ENCODE assay signal across 1 cellular context in the genomic region with DNA sequence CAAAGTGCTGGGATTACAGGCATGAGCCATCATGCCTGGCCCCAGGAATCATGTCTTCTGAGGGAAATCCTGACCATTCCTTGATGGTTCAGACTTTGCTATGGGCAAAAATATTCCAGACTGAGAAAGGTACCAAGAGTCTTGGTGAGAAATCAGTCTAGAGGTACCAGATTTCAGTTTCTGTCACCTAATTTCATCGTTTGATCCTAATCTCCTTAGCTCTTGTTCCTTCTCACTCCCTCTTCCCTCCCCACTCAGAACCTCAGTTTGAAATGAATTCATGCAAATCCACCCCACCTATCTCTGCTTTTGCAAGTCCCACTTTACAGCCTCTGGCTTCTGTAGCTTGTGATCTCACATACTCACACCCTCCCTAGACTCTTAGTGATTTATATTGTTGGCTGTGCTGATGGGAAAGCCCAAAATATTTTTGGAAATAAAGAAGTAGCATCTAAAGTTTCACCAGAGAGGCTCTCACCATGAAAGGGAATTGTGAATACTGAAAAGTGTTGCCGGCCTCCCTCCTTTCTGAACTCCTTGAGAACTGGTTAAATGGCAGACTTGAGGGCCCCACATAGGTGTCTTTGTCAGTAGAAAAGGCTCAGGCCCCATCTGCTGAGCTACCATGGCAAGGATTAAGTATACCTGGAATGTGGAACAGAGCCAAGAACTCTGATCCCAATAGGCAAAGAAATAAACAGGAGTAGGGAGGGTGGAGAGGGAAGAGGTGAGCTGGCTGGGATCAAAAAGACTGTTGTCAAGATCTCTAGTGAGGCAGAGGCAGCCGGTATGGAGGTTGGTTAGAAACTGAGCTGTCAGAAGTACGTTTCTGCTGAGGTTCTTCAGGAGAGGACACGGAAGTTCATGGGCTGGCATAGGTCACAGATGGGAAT.
TF ChIP-seq lines count a peak whose summit lies in the region.

No MANE protein-coding gene starts in this region.

TF ChIP-seq in HepG2, 621 proteins besides CTCF, POLR2A, EP300 and RAD21 (continued from another document and continues in another):
- TF ChIP-seq ZBTB25 (CRISPR knock-in tag; IDR thresholded peaks at IDR 0.05) (no peak), MEIS2 (CRISPR knock-in tag; IDR thresholded peaks at IDR 0.05) (no peak), ZNF251 (CRISPR knock-in tag; IDR thresholded peaks at IDR 0.05) (no peak), NR2F6 (IDR thresholded peaks at IDR 0.05) (no peak), NR2F6 (CRISPR knock-in tag; IDR thresholded peaks at IDR 0.05) (0 out of 2 replicates have a peak, but pooled peaks have one; percentile 8), ZNF543 (CRISPR knock-in tag; IDR thresholded peaks at IDR 0.05) (no peak), TP53 (CRISPR knock-in tag; conservative IDR thresholded peaks at IDR 0.05) (no peak), PRMT3 (CRISPR knock-in tag; IDR thresholded peaks at IDR 0.05; ENCODE audit: borderline replicate concordance, low read depth) (no peak), ZNF350 (CRISPR knock-in tag; IDR thresholded peaks at IDR 0.05; ENCODE audit: borderline replicate concordance, low read depth) (no peak), TOE1 (CRISPR knock-in tag; IDR thresholded peaks at IDR 0.05) (no peak), FLYWCH1 (CRISPR knock-in tag; IDR thresholded peaks at IDR 0.05) (no peak), TBP (CRISPR knock-in tag; IDR thresholded peaks at IDR 0.05) (no peak), MXI1 (IDR thresholded peaks at IDR 0.05; ENCODE audit: borderline replicate concordance, low read depth, low read length) (no peak), TFAP4 (IDR thresholded peaks at IDR 0.05; ENCODE audit: borderline replicate concordance, low read depth) (no peak), GMEB1 (CRISPR knock-in tag; IDR thresholded peaks at IDR 0.05; ENCODE audit: borderline replicate concordance) (no peak), XRCC5 (optimal IDR thresholded peaks at IDR 0.05; ENCODE audit: low read length) (peak; percentile 28), ZNF512 (CRISPR knock-in tag; IDR thresholded peaks at IDR 0.05) (no peak), PTBP1 (IDR thresholded peaks at IDR 0.05; ENCODE audit: low read depth, low read length, poor library complexity, severe bottlenecking) (no peak), POGK (CRISPR knock-in tag; conservative IDR thresholded peaks at IDR 0.05) (no peak), MTA3 (CRISPR knock-in tag; IDR thresholded peaks at IDR 0.05) (no peak), SRY (CRISPR knock-in tag; IDR thresholded peaks at IDR 0.05) (no peak), AHDC1 (CRISPR knock-in tag; IDR thresholded peaks at IDR 0.05; ENCODE audit: borderline replicate concordance) (no peak), RARG (CRISPR knock-in tag; IDR thresholded peaks at IDR 0.05; ENCODE audit: low read depth) (no peak), HDAC6 (IDR thresholded peaks at IDR 0.05; ENCODE audit: low read depth, low read length) (no peak), RARA (CRISPR knock-in tag; IDR thresholded peaks at IDR 0.05) (no peak), GZF1 (CRISPR knock-in tag; IDR thresholded peaks at IDR 0.05) (no peak), ISX (CRISPR knock-in tag; conservative IDR thresholded peaks at IDR 0.05) (no peak), NPAS2 (CRISPR knock-in tag; IDR thresholded peaks at IDR 0.05; ENCODE audit: borderline replicate concordance) (no peak), ARID2 (CRISPR knock-in tag; IDR thresholded peaks at IDR 0.05; ENCODE audit: borderline replicate concordance) (no peak), ZNF567 (CRISPR knock-in tag; IDR thresholded peaks at IDR 0.05; ENCODE audit: borderline replicate concordance) (no peak), KLF9 (CRISPR knock-in tag; IDR thresholded peaks at IDR 0.05; ENCODE audit: low read depth) (no peak), ZFX (CRISPR knock-in tag; IDR thresholded peaks at IDR 0.05; ENCODE audit: low read depth) (peak; percentile 29; the same call in 1 of the 2 replicates), PAF1 (CRISPR knock-in tag; IDR thresholded peaks at IDR 0.05) (no peak), FOXA1 (IDR thresholded peaks at IDR 0.05) (no peak), FOXA1 (CRISPR knock-in tag; IDR thresholded peaks at IDR 0.05) (peak; percentile 14; the same call in 1 of the 2 replicates)
- TF ChIP-seq, protein P1, sequence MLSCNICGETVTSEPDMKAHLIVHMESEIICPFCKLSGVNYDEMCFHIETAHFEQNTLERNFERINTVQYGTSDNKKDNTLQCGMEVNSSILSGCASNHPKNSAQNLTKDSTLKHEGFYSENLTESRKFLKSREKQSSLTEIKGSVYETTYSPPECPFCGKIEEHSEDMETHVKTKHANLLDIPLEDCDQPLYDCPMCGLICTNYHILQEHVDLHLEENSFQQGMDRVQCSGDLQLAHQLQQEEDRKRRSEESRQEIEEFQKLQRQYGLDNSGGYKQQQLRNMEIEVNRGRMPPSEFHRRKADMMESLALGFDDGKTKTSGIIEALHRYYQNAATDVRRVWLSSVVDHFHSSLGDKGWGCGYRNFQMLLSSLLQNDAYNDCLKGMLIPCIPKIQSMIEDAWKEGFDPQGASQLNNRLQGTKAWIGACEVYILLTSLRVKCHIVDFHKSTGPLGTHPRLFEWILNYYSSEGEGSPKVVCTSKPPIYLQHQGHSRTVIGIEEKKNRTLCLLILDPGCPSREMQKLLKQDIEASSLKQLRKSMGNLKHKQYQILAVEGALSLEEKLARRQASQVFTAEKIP (CRISPR knock-in tag; IDR thresholded peaks at IDR 0.05; ENCODE audit: borderline replicate concordance) = no peak
- TF ChIP-seq, protein P2, sequence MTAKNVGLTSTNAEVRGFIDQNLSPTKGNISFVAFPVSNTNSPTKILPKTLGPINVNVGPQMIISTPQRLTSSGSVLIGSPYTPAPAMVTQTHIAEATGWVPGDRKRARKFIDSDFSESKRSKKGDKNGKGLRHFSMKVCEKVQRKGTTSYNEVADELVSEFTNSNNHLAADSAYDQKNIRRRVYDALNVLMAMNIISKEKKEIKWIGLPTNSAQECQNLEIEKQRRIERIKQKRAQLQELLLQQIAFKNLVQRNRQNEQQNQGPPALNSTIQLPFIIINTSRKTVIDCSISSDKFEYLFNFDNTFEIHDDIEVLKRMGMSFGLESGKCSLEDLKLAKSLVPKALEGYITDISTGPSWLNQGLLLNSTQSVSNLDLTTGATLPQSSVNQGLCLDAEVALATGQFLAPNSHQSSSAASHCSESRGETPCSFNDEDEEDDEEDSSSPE (CRISPR knock-in tag; IDR thresholded peaks at IDR 0.05) = no peak
- TF ChIP-seq, protein P3, sequence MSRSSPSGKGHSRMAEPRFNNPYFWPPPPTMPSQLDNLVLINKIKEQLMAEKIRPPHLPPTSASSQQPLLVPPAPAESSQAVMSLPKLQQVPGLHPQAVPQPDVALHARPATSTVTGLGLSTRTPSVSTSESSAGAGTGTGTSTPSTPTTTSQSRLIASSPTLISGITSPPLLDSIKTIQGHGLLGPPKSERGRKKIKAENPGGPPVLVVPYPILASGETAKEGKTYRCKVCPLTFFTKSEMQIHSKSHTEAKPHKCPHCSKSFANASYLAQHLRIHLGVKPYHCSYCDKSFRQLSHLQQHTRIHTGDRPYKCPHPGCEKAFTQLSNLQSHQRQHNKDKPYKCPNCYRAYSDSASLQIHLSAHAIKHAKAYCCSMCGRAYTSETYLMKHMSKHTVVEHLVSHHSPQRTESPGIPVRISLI (CRISPR knock-in tag; IDR thresholded peaks at IDR 0.05; ENCODE audit: borderline replicate concordance) = no peak
